Comparison of ENCODE assay signal across 8 cellular contexts in genomic region chr10:114925675-114926204, GRCh38. TPM values are rescaled to one million over a fixed set of nuclear protein-coding genes. Genes with fewer than 3 reads are reported as not detected.
DNase-seq lines count a peak whose midpoint lies in the region; ATAC-seq, FAIRE-seq and TF ChIP-seq lines count a peak whose summit lies in the region.

No MANE protein-coding gene starts in this region.

- CTCF ChIA-PET in A549 (lab: Yijun Ruan, JAX): interaction anchor here (1.5 kb wide), 1 partner anchor 48 kb away, joined by 5 read pairs; no protein-coding TSS in a partner anchor
- CTCF ChIA-PET in activated B cell treated with CpG ODN at 0.5 μM for 24 hours (lab: Charles Lee): no interaction called here

- DNase-seq in A549 (ENCODE audit: low read depth in 1 of 2, low spot score in 1 of 2) (no peak), activated B cell treated with CpG ODN at 0.5 μM for 24 hours (no peak), myocyte (ENCODE audit: low read depth) (peak; percentile 59), GOT3 (lab: John Stamatoyannopoulos, UW) (no peak), T-helper 17 cell (no peak)
- DNase-seq in activated CD4-positive, CD25-positive, alpha-beta regulatory T cell treated with anti-CD3 and anti-CD28 coated beads, Interleukin-2, amount 50 U/mL, for 72 hours: no peak

- intact Hi-C loops in activated B cell treated with CpG ODN at 0.5 μM for 24 hours (cut with micrococcal nuclease): no loop called here

- H3K4me1 ChIP-seq in A549: peaks cover 12% of the 10 kb centered on the region

- H3K4me2 ChIP-seq in A549: peak overlapping the region; percentile 36

- H3K9me3 ChIP-seq in A549: no peaks in the 10 kb centered on the region
- no peaks in the 10 kb centered on the region for H3K9me3 ChIP-seq in T-helper 17 cell (ENCODE audit: control insufficient read depth, low read length, poor library complexity, severe bottlenecking)

- no peaks in the 10 kb centered on the region for H3K36me3 Mint-ChIP-seq in activated B cell treated with CpG ODN at 0.5 μM for 24 hours (ENCODE audit: low read depth)
- no peaks in the 10 kb centered on the region for H3K36me3 Mint-ChIP-seq in T-helper 17 cell (ENCODE audit: low read depth)

- H3K27ac Mint-ChIP-seq in activated B cell treated with CpG ODN at 0.5 μM for 24 hours: no peak overlapping the region
- no peak overlapping the region for H3K27ac Mint-ChIP-seq in T-helper 17 cell

- H3K4me3 ChIP-seq in A549: no peak overlapping the region

- FAIRE-seq in A549 (lab: Jason Lieb, UNC): no peak

- peak; percentile 53 to 64; a peak in 3 of 6 replicates for ATAC-seq in A549
- ATAC-seq in GM19023 (IDR thresholded peaks at IDR 0.05; ENCODE audit: unreplicated experiment): peak; percentile 72
- peak; percentile 80 for ATAC-seq in HG03103 (IDR thresholded peaks at IDR 0.05; ENCODE audit: low read depth, unreplicated experiment)
- peak; percentile 77 for ATAC-seq in activated B cell treated with CpG ODN at 0.5 μM for 24 hours (ENCODE audit: low read depth)
- ATAC-seq in T-helper 17 cell: no peak

- H3K4me1 Mint-ChIP-seq in activated B cell treated with CpG ODN at 0.5 μM for 24 hours (peaks cover 10% of the 10 kb centered on the region), T-helper 17 cell (no peaks in the 10 kb centered on the region)

- no peak for TF ChIP-seq POLR2A in A549 (IDR thresholded peaks at IDR 0.05; ENCODE audit: low read length)

- TF ChIP-seq RAD21 in A549 (conservative IDR thresholded peaks at IDR 0.05 in 1 of 2, IDR thresholded peaks at IDR 0.05 in 1 of 2): no peak

- H3K27me3 Mint-ChIP-seq in activated B cell treated with CpG ODN at 0.5 μM for 24 hours: peaks cover 2% of the 10 kb centered on the region
- peaks cover 39% of the 10 kb centered on the region for H3K27me3 Mint-ChIP-seq in T-helper 17 cell

- no peak overlapping the region for H3K4me3 Mint-ChIP-seq in activated B cell treated with CpG ODN at 0.5 μM for 24 hours
- no peak overlapping the region for H3K4me3 Mint-ChIP-seq in T-helper 17 cell

- no peak for TF ChIP-seq EP300 in A549 (IDR thresholded peaks at IDR 0.05)

- 7% methylated on average over 2 of the region's 2 CpGs for WGBS in A549 (ENCODE audit: missing lambda C conversion rate)

- no peak for TF ChIP-seq CTCF in A549 (IDR thresholded peaks at IDR 0.05)
- TF ChIP-seq CTCF in activated B cell treated with CpG ODN at 0.5 μM for 24 hours (IDR thresholded peaks at IDR 0.05): no peak

- H3K9me3 Mint-ChIP-seq in activated B cell treated with CpG ODN at 0.5 μM for 24 hours: no peaks in the 10 kb centered on the region

- H3K27ac ChIP-seq in A549: peak overlapping the region in 1 of 2 experiments; percentile 39; a peak in 1 of 6 replicates

- POLR2A ChIA-PET in A549 (lab: Yijun Ruan, JAX) (no interaction called here), activated B cell treated with CpG ODN at 0.5 μM for 24 hours (lab: Charles Lee) (no interaction called here)

TF ChIP-seq in A549, 52 proteins besides CTCF, POLR2A, EP300 and RAD21:
- TF ChIP-seq HEYL (CRISPR knock-in tag; IDR thresholded peaks at IDR 0.05) (no peak), FOSL2 (IDR thresholded peaks at IDR 0.05) (no peak), FOSL2 (CRISPR knock-in tag; IDR thresholded peaks at IDR 0.05) (peak; percentile 49; the same call in 1 of the 2 replicates), ZC3H11A (IDR thresholded peaks at IDR 0.05) (no peak), KDM1A (IDR thresholded peaks at IDR 0.05; ENCODE audit: low read depth) (no peak)
TF ChIP-seq in A549: peak in this region for 1.

RNA-seq across cellular contexts. Expression of gene TRUB1, which starts 12.3 kb away (rescaled TPM):
- polyA plus RNA-seq in A549 (2011; rRNA removed) (24.7 and 40.4 TPM in 2 replicates), A549 (2017; fragmentation: RNase III; extraction: RNeasy Plus Mini Kit Qiagen cat#74134 plus additional on column Dnase treatment) (19.5 to 19.9 TPM (median 19.6 TPM) in 3 replicates)
- polyA plus RNA-seq in A549 (2012; cell fraction: cytosol; rRNA removed): 7.9 and 8.2 TPM in 2 replicates
- 3.4 and 3.7 TPM in 2 replicates for polyA plus RNA-seq in A549 (2012; cell fraction: nucleus; rRNA removed)
- polyA minus RNA-seq in A549 (2011; rRNA and poly(A)+ RNA removed): 14.2 and 14.5 TPM in 2 replicates
- total RNA-seq in activated B cell treated with CpG ODN at 0.5 μM for 24 hours (13.0 and 13.9 TPM in 2 replicates), myocyte (45.3 and 47.0 TPM in 2 replicates), T-helper 17 cell (10 to 100 TPM in 1 of 2 donors, 1 to 10 TPM in 1; 7.5 to 10.5 TPM)
- 13.5 TPM for polyA plus RNA-seq in myocyte (2012)
